8 cellular contexts compared by ENCODE assay signal in the genomic region with DNA sequence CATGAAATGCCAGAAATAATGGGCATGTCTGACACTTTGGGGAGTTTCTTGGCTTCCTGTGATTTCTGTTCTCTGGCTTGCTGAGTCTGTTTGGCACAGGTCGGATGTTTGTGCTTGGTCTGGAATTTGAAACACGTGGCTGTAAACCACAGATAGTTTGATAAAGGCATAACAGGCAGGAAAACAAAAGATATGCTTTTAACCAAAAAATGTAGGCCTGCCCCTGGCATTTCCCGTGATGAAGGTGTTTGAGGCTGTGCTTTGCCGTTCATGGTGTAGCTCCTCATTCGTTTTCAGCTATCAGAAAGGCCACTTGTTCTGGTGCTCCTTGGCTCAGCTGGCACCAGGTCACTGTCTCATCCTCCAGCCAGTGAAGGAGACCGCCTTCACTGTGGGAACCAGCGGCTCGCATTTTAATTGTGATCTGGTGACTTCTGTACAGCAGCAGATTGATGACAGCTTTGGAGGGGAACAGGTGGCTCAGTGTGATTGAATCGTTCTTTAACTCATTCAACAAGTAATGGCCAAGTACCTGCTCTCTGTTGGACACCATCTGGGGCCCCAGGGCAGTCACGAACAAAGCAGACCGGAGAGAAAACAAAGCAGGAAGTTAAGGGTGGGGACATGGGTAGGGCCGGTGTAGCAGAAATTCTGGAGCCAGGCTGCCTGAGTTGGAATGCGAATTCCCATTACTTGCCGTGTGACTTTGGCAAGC.
A peak's percentile ranks its signal among the peaks of the same experiment; 100 is the strongest.
DNase-seq lines count a peak whose midpoint lies in the region; ATAC-seq and TF ChIP-seq lines count a peak whose summit lies in the region.

No MANE protein-coding gene starts in this region.

- no peaks in the 10 kb centered on the region for H3K27me3 ChIP-seq in heart left ventricle
- H3K27me3 ChIP-seq in endodermal cell (ENCODE audit: control insufficient read depth, insufficient read depth, low read length, poor library complexity, severe bottlenecking): no peaks in the 10 kb centered on the region

- peak overlapping the region; percentile 64 to 83 (median 78) for H3K4me3 Mint-ChIP-seq in T-cell
- H3K4me3 Mint-ChIP-seq in endodermal cell: no peak overlapping the region
- no peak overlapping the region for H3K4me3 Mint-ChIP-seq in nephron

- peaks cover 77 to 79% (median 79%) of the 10 kb centered on the region in 3 donors for H3K4me1 Mint-ChIP-seq in T-cell
- H3K4me1 Mint-ChIP-seq in endodermal cell: peaks cover 26% of the 10 kb centered on the region
- H3K4me1 Mint-ChIP-seq in nephron: peaks cover 62% of the 10 kb centered on the region

- H3K36me3 ChIP-seq in heart left ventricle (peaks cover 0 to 5% (median 0%) of the 10 kb centered on the region in 9 donors), endodermal cell (ENCODE audit: control insufficient read depth, insufficient read depth, low read length) (no peaks in the 10 kb centered on the region)

- H3K9me3 ChIP-seq in heart left ventricle (peaks cover 0 to 28% (median 18%) of the 10 kb centered on the region in 12 donors), endodermal cell (ENCODE audit: control insufficient read depth, low read length) (peaks cover 39% of the 10 kb centered on the region)

- intact Hi-C loops in heart left ventricle (cut with DNase I) (loop anchor here in 4 of 10 donors (5.0 to 10.0 kb wide), 5 partner anchors 47 to 71 kb away; no protein-coding TSS in a partner anchor), cardiac septum (cut with DNase I) (loop anchor here (5.0 to 10.0 kb wide), 2 partner anchors 61 to 323 kb away; a partner anchor contains a TSS)

- TF ChIP-seq CTCF in heart left ventricle (IDR thresholded peaks at IDR 0.05): no peak
- TF ChIP-seq CTCF in endodermal cell (conservative IDR thresholded peaks at IDR 0.05): no peak
- no peak for TF ChIP-seq CTCF in nephron (IDR thresholded peaks at IDR 0.05; ENCODE audit: unreplicated experiment in 3 of 3)

- 14 to 23% (median 18%) methylated on average over 14 of the region's 14 CpGs for WGBS in heart left ventricle, 4 donors
- 74 to 88% methylated on average over 12 to 13 of the region's 14 CpGs for WGBS in endodermal cell (ENCODE audit: insufficient coverage in 1 of 2, insufficient read length in 1 of 2), 2 experiments

- peak overlapping the region; percentile 97 to 100 for H3K27ac Mint-ChIP-seq in T-cell
- peak overlapping the region; percentile 24 for H3K27ac Mint-ChIP-seq in endodermal cell
- H3K27ac Mint-ChIP-seq in nephron: peak overlapping the region; percentile 12 to 69 (median 66)

- peak overlapping the region in 3 of 12 donors; percentile 6 to 12 (median 11) for H3K4me3 ChIP-seq in heart left ventricle
- no peak overlapping the region for H3K4me3 ChIP-seq in endodermal cell (ENCODE audit: low read length)

- no peak for TF ChIP-seq POLR2A in heart left ventricle (IDR thresholded peaks at IDR 0.05)

- peak overlapping the region; percentile 69 to 95 (median 82) for H3K27ac ChIP-seq in heart left ventricle
- H3K27ac ChIP-seq in endodermal cell (ENCODE audit: low read depth, low read length): peak overlapping the region; percentile 65

- ATAC-seq in heart left ventricle (peak in 3 of 4 donors; percentile 29 to 36 (median 31)), T-cell (replicated peaks in 1 of 4) (peak; percentile 78 to 89 (median 84)), GM18498 (IDR thresholded peaks at IDR 0.05; ENCODE audit: unreplicated experiment) (no peak), GM21619 (IDR thresholded peaks at IDR 0.05; ENCODE audit: unreplicated experiment) (no peak)

- H3K36me3 Mint-ChIP-seq in T-cell (peaks cover 11% of the 10 kb centered on the region), endodermal cell (ENCODE audit: low read depth) (peaks cover 13% of the 10 kb centered on the region), nephron (ENCODE audit: low read depth) (peaks cover 6% of the 10 kb centered on the region)

- H3K27me3 Mint-ChIP-seq in T-cell (no peaks in the 10 kb centered on the region), endodermal cell (ENCODE audit: insufficient read depth) (no peaks in the 10 kb centered on the region), nephron (ENCODE audit: low read depth) (no peaks in the 10 kb centered on the region)

- CTCF ChIA-PET in T-cell (lab: Charles Lee): no interaction called here

- H3K9ac ChIP-seq in endodermal cell (ENCODE audit: extremely low read depth, low read length, poor library complexity, severe bottlenecking): no peak overlapping the region

- POLR2A ChIA-PET in T-cell (lab: Charles Lee): interaction anchor here in 1 of 2 donors (0.7 kb wide), 1 partner anchor 252 kb away, joined by 3 read pairs; no protein-coding TSS in a partner anchor

- DNase-seq in heart left ventricle: no peak
- no peak for DNase-seq in cardiac septum (ENCODE audit: low spot score)
- DNase-seq in T-cell: peak in 33 of 34 experiments; percentile 10 to 68 (median 33)
- DNase-seq in endodermal cell: peak; percentile 60
- no peak for DNase-seq in NCI-H526 treated with DMSO at 0.1 percent for 48 hours (lab: John Stamatoyannopoulos, UW)

- H3K4me1 ChIP-seq in heart left ventricle (peaks cover 0 to 84% (median 74%) of the 10 kb centered on the region in 12 donors), endodermal cell (ENCODE audit: control insufficient read depth, insufficient read depth, low read length) (peaks cover 3% of the 10 kb centered on the region)

- H3K9me3 Mint-ChIP-seq in T-cell (peaks cover 11 to 28% (median 17%) of the 10 kb centered on the region in 3 donors), endodermal cell (peaks cover 29% of the 10 kb centered on the region), nephron (peaks cover 11% of the 10 kb centered on the region)

Comparison
In these comparisons a context has a peak if more than half of its experiments do, and no peak if none do; other contexts are left out.
1. ATAC-seq: peak in heart left ventricle (3 of 4) and T-cell (4 of 4); none in GM18498 (single experiment) and GM21619 (single experiment).
2. DNase-seq: peak in T-cell (33 of 34) and endodermal cell (single experiment); none in heart left ventricle (0 of 5), cardiac septum (single experiment) and NCI-H526 treated with DMSO at 0.1 percent for 48 hours (single experiment).
3. H3K27ac Mint-ChIP-seq: peak in every context shown above with its lines; median percentile 98 in T-cell; 66 in nephron; 24 in endodermal cell.
4. H3K4me3 Mint-ChIP-seq: peak in T-cell (3 of 3); none in endodermal cell (single experiment) and nephron (0 of 3).